Comparison of ENCODE assay signal across 1 cellular context in genomic region chr6:55046869-55047422, GRCh38.
TF ChIP-seq lines count a peak whose summit lies in the region.

No MANE protein-coding gene starts in this region.

TF ChIP-seq in IMR-90, 13 proteins besides CTCF, POLR2A, EP300 and RAD21:
- TF ChIP-seq ELK1 (IDR thresholded peaks at IDR 0.05; ENCODE audit: borderline replicate concordance, low read depth, low read length), result no peak
